15 cellular contexts compared by ENCODE assay signal in genomic region chr3:57733790-57734189, GRCh38.
"Had no signal": no experiment of that assay in that cellular context is flagged by ENCODE, and none has a peak within 500 bp of the region (broad histone marks: within the 10 kb centered on the region; RNA-seq: fewer than 3 reads in every experiment).

No MANE protein-coding gene starts in this region.

- H3K4me3 Mint-ChIP-seq: immature natural killer cell; memory B cell; stimulated activated memory B cell treated with anti-CD40 and anti-IgM and Interleukin-4, amounts not matched to agents 10 μg/mL and 1 μg/mL and 100 μg/mL, for 72 hours; T-helper 1 cell treated with Interleukin-12 subunit alpha and Interleukin-12 subunit beta and Interleukin-4 antibody, amounts not matched to agents 30 μg/mL and 1 μg/mL, for 36 hours had no signal

- H3K36me3 Mint-ChIP-seq: activated naive CD4-positive, alpha-beta T cell treated with anti-CD3 and anti-CD28 coated beads, Interleukin-2, amount 50 U/mL, for 72 hours; memory B cell; stimulated activated memory B cell treated with anti-CD40 and anti-IgM and Interleukin-4, amounts not matched to agents 10 μg/mL and 1 μg/mL and 100 μg/mL, for 72 hours had no signal

- H3K4me2 ChIP-seq: smooth muscle cell had no signal

- H3K27ac ChIP-seq: tibial artery, uterus had no signal

- H3K9me3 ChIP-seq: tibial artery, uterus had no signal

- H3K4me1 ChIP-seq: tibial artery, uterus had no signal

- H3K4me1 Mint-ChIP-seq: immature natural killer cell; memory B cell; stimulated activated memory B cell treated with anti-CD40 and anti-IgM and Interleukin-4, amounts not matched to agents 10 μg/mL and 1 μg/mL and 100 μg/mL, for 72 hours had no signal

- H3K36me3 ChIP-seq: tibial artery, uterus had no signal

- H3K9me3 Mint-ChIP-seq: activated naive CD4-positive, alpha-beta T cell treated with anti-CD3 and anti-CD28 coated beads, Interleukin-2, amount 50 U/mL, for 72 hours; immature natural killer cell; memory B cell; stimulated activated memory B cell treated with anti-CD40 and anti-IgM and Interleukin-4, amounts not matched to agents 10 μg/mL and 1 μg/mL and 100 μg/mL, for 72 hours; T-helper 1 cell treated with Interleukin-12 subunit alpha and Interleukin-12 subunit beta and Interleukin-4 antibody, amounts not matched to agents 30 μg/mL and 1 μg/mL, for 36 hours had no signal

- H3K4me3 ChIP-seq: smooth muscle cell, tibial artery, uterus had no signal

- ATAC-seq: activated naive CD4-positive, alpha-beta T cell treated with anti-CD3 and anti-CD28 coated beads, Interleukin-2, amount 50 U/mL, for 72 hours; left lobe of liver; right cardiac atrium; stimulated activated memory B cell treated with anti-CD40 and anti-IgM and Interleukin-4, amounts not matched to agents 10 μg/mL and 1 μg/mL and 100 μg/mL, for 72 hours had no signal

- H3K27ac Mint-ChIP-seq: activated naive CD4-positive, alpha-beta T cell treated with anti-CD3 and anti-CD28 coated beads, Interleukin-2, amount 50 U/mL, for 72 hours; immature natural killer cell; memory B cell; stimulated activated memory B cell treated with anti-CD40 and anti-IgM and Interleukin-4, amounts not matched to agents 10 μg/mL and 1 μg/mL and 100 μg/mL, for 72 hours; T-helper 1 cell treated with Interleukin-12 subunit alpha and Interleukin-12 subunit beta and Interleukin-4 antibody, amounts not matched to agents 30 μg/mL and 1 μg/mL, for 36 hours had no signal

- H3K27me3 ChIP-seq: tibial artery, uterus had no signal

- H3K27me3 Mint-ChIP-seq: memory B cell; stimulated activated memory B cell treated with anti-CD40 and anti-IgM and Interleukin-4, amounts not matched to agents 10 μg/mL and 1 μg/mL and 100 μg/mL, for 72 hours had no signal

- DNase-seq: activated CD4-positive, alpha-beta T cell treated with anti-CD3 and anti-CD28 coated beads, Interleukin-2, amount 50 U/mL, for 1 hour; amygdala; dermis blood vessel endothelial cell; erythroblast; immature natural killer cell; posterior cingulate gyrus; right cardiac atrium; tibial artery; uterus had no signal
